ENCODE assay signal across 8 cellular contexts in genomic region chr9:121281614-121282291, GRCh38. TPM values are rescaled to one million over a fixed set of nuclear protein-coding genes. Genes with fewer than 3 reads are reported as not detected.
DNase-seq lines count a peak whose midpoint lies in the region; ATAC-seq and TF ChIP-seq lines count a peak whose summit lies in the region.

No MANE protein-coding gene starts in this region.

- DNase-seq in NCI-H1105 treated with DMSO at 0.1 percent for 48 hours (lab: John Stamatoyannopoulos, UW) = peak; percentile 38
- DNase-seq in coronary artery (ENCODE audit: low spot score) = peak; percentile 90
- DNase-seq in medulla oblongata (ENCODE audit: extremely low spot score) = peak; percentile 42
- peak; percentile 89 for DNase-seq in aorta
- DNase-seq in superior temporal gyrus (ENCODE audit: extremely low spot score) = no peak

- intact Hi-C loops in aorta (cut with DNase I) = loop anchor here in 1 of 2 donors (5.0 kb wide), 1 partner anchor 36 kb away; no protein-coding TSS in a partner anchor

- ATAC-seq in aorta (ENCODE audit: low FRiP score) = peak; percentile 30
- ATAC-seq in HG03135 (IDR thresholded peaks at IDR 0.05; ENCODE audit: unreplicated experiment) = no peak
- no peak for ATAC-seq in GM21723 (IDR thresholded peaks at IDR 0.05; ENCODE audit: unreplicated experiment)

- H3K4me3 ChIP-seq in coronary artery (peak overlapping the region; percentile 45), aorta (ENCODE audit: low read length in 2 of 2) (no peak overlapping the region)

- WGBS in aorta, 2 donors = 19 to 23% methylated on average over 10 of the region's 10 CpGs

- TF ChIP-seq CTCF in 22Rv1 (IDR thresholded peaks at IDR 0.05) (no peak; the same call in 1 of the 2 replicates), coronary artery (IDR thresholded peaks at IDR 0.05) (no peak)

- peak overlapping the region; percentile 29; the same call in 1 of the 2 replicates for H3K27ac ChIP-seq in 22Rv1
- peak overlapping the region; percentile 97 to 99 for H3K27ac ChIP-seq in coronary artery
- peak overlapping the region; percentile 69 to 91 for H3K27ac ChIP-seq in aorta (ENCODE audit: low read depth in 1 of 2, low read length in 2 of 2)

- H3K4me1 ChIP-seq in aorta (ENCODE audit: control insufficient read depth in 1 of 2, insufficient read depth in 2 of 2, low read length in 2 of 2) = peaks cover 13 to 19% of the 10 kb centered on the region in 2 donors

- no peaks in the 10 kb centered on the region for H3K36me3 ChIP-seq in aorta (ENCODE audit: control insufficient read depth in 1 of 2, insufficient read depth in 2 of 2, low read length in 1 of 2)

- H3K27me3 ChIP-seq in aorta (ENCODE audit: control insufficient read depth in 1 of 2, insufficient read depth in 2 of 2, low read length in 1 of 2) = no peaks in the 10 kb centered on the region

- no peaks in the 10 kb centered on the region for H3K9me3 ChIP-seq in aorta (ENCODE audit: control insufficient read depth, low read length)

RNA-seq across cellular contexts. Expression of gene GSN, which starts 13.8 kb away (rescaled TPM):
- 1,000 to 10,000 TPM in 1 of 2 donors, 100 to 1,000 TPM in 1; 922 to 2,469 TPM for total RNA-seq in aorta
- 1,000 to 10,000 TPM in 1 of 2 donors, 100 to 1,000 TPM in 1; 451 to 1,099 TPM for polyA plus RNA-seq in aorta

Comparison
In these comparisons a context has a peak if more than half of its experiments do, and no peak if none do; other contexts are left out.
1. H3K27ac ChIP-seq: peak in every context shown above with its lines; median percentile 98 in coronary artery; 80 in aorta; 29 in 22Rv1.